20 cellular contexts compared by ENCODE assay signal in the genomic region with DNA sequence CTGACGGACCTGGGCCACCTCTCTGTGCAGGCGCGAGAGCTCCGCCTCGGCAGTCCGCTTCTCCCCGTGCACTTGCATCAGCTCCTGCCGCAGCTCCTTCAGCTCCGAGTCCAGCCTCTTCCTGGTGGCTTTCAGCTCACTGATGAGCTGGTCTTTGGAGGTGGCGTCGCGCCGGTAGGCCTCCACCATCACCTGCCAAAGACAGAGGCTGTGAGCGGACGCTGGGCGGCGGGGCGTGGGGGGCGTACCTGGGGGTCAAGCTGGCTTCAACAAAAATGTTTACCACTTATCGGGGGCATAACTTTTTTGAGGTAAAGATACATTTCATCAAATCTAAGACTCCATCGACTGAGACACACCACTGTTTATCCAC. TPM values are rescaled to one million over a fixed set of nuclear protein-coding genes. Genes with fewer than 3 reads are reported as not detected.
DNase-seq lines count a peak whose midpoint lies in the region; ATAC-seq and TF ChIP-seq lines count a peak whose summit lies in the region.
"Had no signal": no experiment of that assay in that cellular context is flagged by ENCODE, and none has a peak within 500 bp of the region (broad histone marks: within the 10 kb centered on the region; RNA-seq: fewer than 3 reads in every experiment).

No MANE protein-coding gene starts in this region.

- H3K27me3 ChIP-seq in left lung: no peaks in the 10 kb centered on the region

- BruUV-seq in Calu3 (replicated peaks; lab: Mats Ljungman, UMichigan): no TSS peak

- H3K9me3 ChIP-seq in left lung: no peaks in the 10 kb centered on the region
- H3K9me3 ChIP-seq: A549, Caco-2, HAP-1 had no signal

- no peak overlapping the region for H3K4me3 ChIP-seq in left lung
- H3K4me3 ChIP-seq: A549, GM23248, HAP-1, K562 had no signal

- no peaks in the 10 kb centered on the region for H3K4me1 ChIP-seq in left lung
- H3K4me1 ChIP-seq: A549, Caco-2, HAP-1 had no signal

- H3K36me3 Mint-ChIP-seq in Calu3 (ENCODE audit: insufficient read depth, unreplicated experiment): peaks cover 76% of the 10 kb centered on the region
- peaks cover 23% of the 10 kb centered on the region for H3K36me3 Mint-ChIP-seq in central memory CD8-positive, alpha-beta T cell (ENCODE audit: insufficient read depth)
- peaks cover 83% of the 10 kb centered on the region for H3K36me3 Mint-ChIP-seq in nephron progenitor cell (ENCODE audit: low read depth)

- no peaks in the 10 kb centered on the region for H3K9me3 Mint-ChIP-seq in Calu3 (ENCODE audit: low read depth, unreplicated experiment)
- no peaks in the 10 kb centered on the region for H3K9me3 Mint-ChIP-seq in central memory CD8-positive, alpha-beta T cell
- H3K9me3 Mint-ChIP-seq in nephron progenitor cell: peaks cover 9% of the 10 kb centered on the region
- H3K9me3 Mint-ChIP-seq: CD4-positive, alpha-beta T cell had no signal

- H3K4me3 Mint-ChIP-seq in Calu3 (ENCODE audit: low read depth, unreplicated experiment) (no peak overlapping the region), nephron progenitor cell (no peak overlapping the region)
- no peak overlapping the region for H3K4me3 Mint-ChIP-seq in central memory CD8-positive, alpha-beta T cell
- H3K4me3 Mint-ChIP-seq: CD4-positive, alpha-beta T cell had no signal

- H3K27me3 Mint-ChIP-seq in Calu3 (ENCODE audit: unreplicated experiment): no peaks in the 10 kb centered on the region
- H3K27me3 Mint-ChIP-seq in central memory CD8-positive, alpha-beta T cell: no peaks in the 10 kb centered on the region
- H3K27me3 Mint-ChIP-seq in nephron progenitor cell (ENCODE audit: low read depth, poor library complexity): peaks cover 3% of the 10 kb centered on the region
- H3K27me3 Mint-ChIP-seq: CD4-positive, alpha-beta T cell had no signal

- H3K27ac Mint-ChIP-seq in Calu3 (ENCODE audit: unreplicated experiment): peak overlapping the region; percentile 45
- H3K27ac Mint-ChIP-seq in central memory CD8-positive, alpha-beta T cell (ENCODE audit: low read depth): peak overlapping the region; percentile 81
- peak overlapping the region; percentile 64 for H3K27ac Mint-ChIP-seq in nephron progenitor cell
- H3K27ac Mint-ChIP-seq: CD4-positive, alpha-beta T cell had no signal

- TF ChIP-seq CTCF in 22Rv1 (IDR thresholded peaks at IDR 0.05): no peak
- no peak for TF ChIP-seq CTCF in Calu3 (IDR thresholded peaks at IDR 0.05; ENCODE audit: unreplicated experiment)
- no peak for TF ChIP-seq CTCF in nephron progenitor cell (IDR thresholded peaks at IDR 0.05)
- no peak for TF ChIP-seq CTCF in left lung (IDR thresholded peaks at IDR 0.05)

- DNase-seq in Calu3: no peak
- no peak for DNase-seq in central memory CD8-positive, alpha-beta T cell (ENCODE audit: low spot score in 2 of 2)
- DNase-seq in nephron progenitor cell: no peak
- no peak for DNase-seq in left lung
- no peak for DNase-seq in stimulated activated CD4-positive, alpha-beta T cell treated with anti-CD3 and anti-CD28 coated beads, Interleukin-4, amount 100 ng/mL, for 1 hour
- DNase-seq: AML-193; Caco-2; CD4-positive, alpha-beta T cell; DMS153; DMS79; GDM1; IMR-90 had no signal

- intact Hi-C loops in Calu3 (cut with micrococcal nuclease; ENCODE audit: unreplicated experiment) (no loop called here), left lung (cut with DNase I) (no loop called here)

- H3K27ac ChIP-seq in 22Rv1: peak overlapping the region; percentile 13; the same call in 1 of the 2 replicates
- no peak overlapping the region for H3K27ac ChIP-seq in left lung
- H3K27ac ChIP-seq: A549, C4-2B, GM23248, HL-60 had no signal

- no peaks in the 10 kb centered on the region for H3K4me1 Mint-ChIP-seq in Calu3 (ENCODE audit: low read depth, unreplicated experiment)
- H3K4me1 Mint-ChIP-seq in central memory CD8-positive, alpha-beta T cell: peaks cover 8% of the 10 kb centered on the region
- no peaks in the 10 kb centered on the region for H3K4me1 Mint-ChIP-seq in nephron progenitor cell

- no peak for ATAC-seq in central memory CD8-positive, alpha-beta T cell (replicated peaks; ENCODE audit: extremely low read depth, poor library complexity, severe bottlenecking)
- ATAC-seq in GM21737 (IDR thresholded peaks at IDR 0.05; ENCODE audit: unreplicated experiment) (no peak), left lung (no peak)

- peaks cover 0 to 82% of the 10 kb centered on the region in 2 donors for H3K36me3 ChIP-seq in left lung

- CTCF ChIA-PET in Calu3 (lab: Charles Lee): no interaction called here

RNA-seq across cellular contexts. Expression of a gene that starts 27.5 kb away (rescaled TPM):
- total RNA-seq in Calu3 (2022) (175 and 190 TPM in 2 replicates), left lung (10 to 100 TPM; 59.3 to 84.9 TPM)

RNA-seq across cellular contexts. Expression of a gene that starts 39.6 kb away (rescaled TPM):
- total RNA-seq in Calu3 (2022): 116 and 117 TPM in 2 replicates
- 10 to 100 TPM; 81.0 to 82.6 TPM for total RNA-seq in left lung
